ENCODE assay signal across 12 cellular contexts in genomic region chr18:2083691-2084090, GRCh38.
DNase-seq lines count a peak whose midpoint lies in the region; ATAC-seq and TF ChIP-seq lines count a peak whose summit lies in the region.
"Had no signal": no experiment of that assay in that cellular context is flagged by ENCODE, and none has a peak within 500 bp of the region (broad histone marks: within the 10 kb centered on the region; RNA-seq: fewer than 3 reads in every experiment).

No MANE protein-coding gene starts in this region.

- in situ Hi-C loops in HAP-1 (cut with MboI; ENCODE audit: low sequenced_read_pairs): no loop called here

- H3K9me3 ChIP-seq in HAP-1: no peaks in the 10 kb centered on the region
- H3K9me3 ChIP-seq in PC-9 (ENCODE audit: insufficient read depth, low read depth): no peaks in the 10 kb centered on the region; the same call in 1 of the 2 replicates
- no peaks in the 10 kb centered on the region for H3K9me3 ChIP-seq in esophagus squamous epithelium
- H3K9me3 ChIP-seq: body of pancreas, thoracic aorta had no signal

- H3K4me3 ChIP-seq in HAP-1: no peak overlapping the region
- H3K4me3 ChIP-seq in PC-9: no peak overlapping the region
- H3K4me3 ChIP-seq in esophagus squamous epithelium: no peak overlapping the region
- H3K4me3 ChIP-seq: body of pancreas, thoracic aorta had no signal

- 30 to 34% methylated on average over 3 of the region's 3 CpGs for WGBS in esophagus squamous epithelium, 2 donors

- no peaks in the 10 kb centered on the region; the same call in 1 of the 2 replicates for H3K9me2 ChIP-seq in PC-9 (ENCODE audit: insufficient read depth)

- no peak overlapping the region for H3K4me2 ChIP-seq in PC-9

- intact Hi-C loops in PC-9 (cut with micrococcal nuclease; ENCODE audit: unreplicated experiment): no loop called here
- intact Hi-C loops in esophagus squamous epithelium (cut with DNase I): no loop called here

- no peaks in the 10 kb centered on the region for H4K20me1 ChIP-seq in PC-9 (ENCODE audit: insufficient read depth)

- CTCF ChIA-PET in PC-9 (lab: Charles Lee): no interaction called here

- no peak for TF ChIP-seq POLR2A in esophagus squamous epithelium (IDR thresholded peaks at IDR 0.05)

- no peaks in the 10 kb centered on the region for H3F3A ChIP-seq in PC-9 (ENCODE audit: insufficient read depth, low read depth)

- H3K4me1 ChIP-seq in HAP-1 (no peaks in the 10 kb centered on the region), PC-9 (replicated peaks; ENCODE audit: insufficient read depth) (peaks cover 9% of the 10 kb centered on the region; the same call in 1 of the 2 replicates), esophagus squamous epithelium (no peaks in the 10 kb centered on the region)
- H3K4me1 ChIP-seq: body of pancreas had no signal

- H3K27me3 ChIP-seq in HAP-1 (ENCODE audit: low read depth) (no peaks in the 10 kb centered on the region), PC-9 (ENCODE audit: insufficient read depth, low read depth) (no peaks in the 10 kb centered on the region), esophagus squamous epithelium (no peaks in the 10 kb centered on the region)
- H3K27me3 ChIP-seq: body of pancreas had no signal

- POLR2A ChIA-PET in PC-9 (lab: Charles Lee; ENCODE audit: unreplicated experiment): interaction anchor here (0.7 kb wide), 1 partner anchor 21 kb away, joined by 3 read pairs; no protein-coding TSS in a partner anchor

- H3K79me2 ChIP-seq in PC-9 (ENCODE audit: low read depth): no peaks in the 10 kb centered on the region

- ATAC-seq in GM18868 (IDR thresholded peaks at IDR 0.05; ENCODE audit: unreplicated experiment): no peak
- ATAC-seq in GM19328 (IDR thresholded peaks at IDR 0.05; ENCODE audit: unreplicated experiment): no peak
- ATAC-seq: body of pancreas had no signal

- peak; percentile 35; the same call in 1 of the 2 replicates for TF ChIP-seq CTCF in PC-9 (conservative IDR thresholded peaks at IDR 0.05)
- TF ChIP-seq CTCF in esophagus squamous epithelium (IDR thresholded peaks at IDR 0.05): peak in 1 of 6 experiments; percentile 37

- H3K27ac ChIP-seq in PC-9 (no peak overlapping the region), esophagus squamous epithelium (no peak overlapping the region)
- H3K27ac ChIP-seq: body of pancreas, thoracic aorta had no signal

- no TSS peak for BruUV-seq in PC-9 (replicated peaks; lab: Mats Ljungman, UMichigan)

- H3K36me3 ChIP-seq in HAP-1 (replicated peaks) (no peaks in the 10 kb centered on the region), PC-9 (ENCODE audit: low read depth) (no peaks in the 10 kb centered on the region), esophagus squamous epithelium (no peaks in the 10 kb centered on the region)
- H3K36me3 ChIP-seq: thoracic aorta had no signal

- DNase-seq in DMS 273 treated with DMSO at 0.1 percent for 48 hours (lab: John Stamatoyannopoulos, UW): peak; percentile 11
- DNase-seq in HAP-1 (ENCODE audit: low spot score in 2 of 2): peak; percentile 34 to 55
- no peak for DNase-seq in PC-9
- DNase-seq in islet precursor cell: peak; percentile 70
- DNase-seq in GM19238 (ENCODE audit: insufficient read length, low spot score): no peak
- no peak for DNase-seq in esophagus squamous epithelium (lab: John Stamatoyannopoulos, UW)
- DNase-seq: activated CD4-positive, CD25-positive, alpha-beta regulatory T cell treated with anti-CD3 and anti-CD28 coated beads, Interleukin-2, amount 50 U/mL, for 72 hours; body of pancreas; NCI-H2081 treated with DMSO at 0.1 percent for 48 hours had no signal

- H2AFZ ChIP-seq in PC-9: no peak overlapping the region

Comparison
In these comparisons a context has a peak if more than half of its experiments do, and no peak if none do; other contexts are left out.
1. DNase-seq: peak in DMS 273 treated with DMSO at 0.1 percent for 48 hours (single experiment), HAP-1 (2 of 2) and islet precursor cell (single experiment); none in PC-9 (0 of 2), GM19238 (single experiment) and esophagus squamous epithelium (single experiment).